In genomic region chr16:86961133-86961720, GRCh38 we compare ENCODE assay signal across 15 cellular contexts.
DNase-seq lines count a peak whose midpoint lies in the region; ATAC-seq, FAIRE-seq and TF ChIP-seq lines count a peak whose summit lies in the region.
"Had no signal": no experiment of that assay in that cellular context is flagged by ENCODE, and none has a peak within 500 bp of the region (broad histone marks: within the 10 kb centered on the region; RNA-seq: fewer than 3 reads in every experiment).

No MANE protein-coding gene starts in this region.

- no peaks in the 10 kb centered on the region for H3K36me3 Mint-ChIP-seq in chondrocyte (ENCODE audit: low read depth)
- no peaks in the 10 kb centered on the region for H3K36me3 Mint-ChIP-seq in activated naive CD8-positive, alpha-beta T cell treated with anti-CD3 and anti-CD28 coated beads for 36 hours
- H3K36me3 Mint-ChIP-seq in effector memory CD8-positive, alpha-beta T cell (ENCODE audit: insufficient read depth): no peaks in the 10 kb centered on the region

- peak; percentile 32 for FAIRE-seq in urothelium cell line (lab: Jason Lieb, UNC)

- DNase-seq in left ventricle myocardium superior (peak; percentile 45), cardiac septum (ENCODE audit: low spot score) (no peak), chondrocyte (ENCODE audit: low spot score) (peak; percentile 85), myocyte (ENCODE audit: low read depth) (peak; percentile 57), urothelium cell line (ENCODE audit: low spot score) (no peak)
- no peak for DNase-seq in activated naive CD8-positive, alpha-beta T cell treated with anti-CD3 and anti-CD28 coated beads for 36 hours
- no peak for DNase-seq in effector memory CD8-positive, alpha-beta T cell
- DNase-seq: activated CD4-positive, alpha-beta T cell treated with anti-CD3 and anti-CD28 coated beads, Interleukin-2, amount 50 U/mL, for 4 hours; activated T-cell treated with anti-CD3 and anti-CD28 coated beads, Interleukin-2, amount 50 U/mL, for 48 hours; amniotic stem cell; Calu3; left colon; NCI-H1092 had no signal

- no peak overlapping the region for H3K4me3 Mint-ChIP-seq in chondrocyte (ENCODE audit: unreplicated experiment)
- H3K4me3 Mint-ChIP-seq in activated naive CD8-positive, alpha-beta T cell treated with anti-CD3 and anti-CD28 coated beads for 36 hours: no peak overlapping the region
- H3K4me3 Mint-ChIP-seq in effector memory CD8-positive, alpha-beta T cell: no peak overlapping the region

- H3K27ac Mint-ChIP-seq in chondrocyte (ENCODE audit: unreplicated experiment): no peak overlapping the region
- no peak overlapping the region for H3K27ac Mint-ChIP-seq in activated naive CD8-positive, alpha-beta T cell treated with anti-CD3 and anti-CD28 coated beads for 36 hours
- H3K27ac Mint-ChIP-seq in effector memory CD8-positive, alpha-beta T cell: no peak overlapping the region

- H3K9me3 Mint-ChIP-seq in chondrocyte (ENCODE audit: low read depth): no peaks in the 10 kb centered on the region
- H3K9me3 Mint-ChIP-seq in activated naive CD8-positive, alpha-beta T cell treated with anti-CD3 and anti-CD28 coated beads for 36 hours: no peaks in the 10 kb centered on the region
- H3K9me3 Mint-ChIP-seq in effector memory CD8-positive, alpha-beta T cell: no peaks in the 10 kb centered on the region

- intact Hi-C loops in left ventricle myocardium superior (cut with micrococcal nuclease) (no loop called here), cardiac septum (cut with DNase I) (no loop called here)

- ATAC-seq in left ventricle myocardium superior (peak; percentile 60), GM21381 (IDR thresholded peaks at IDR 0.05; ENCODE audit: unreplicated experiment) (no peak)
- ATAC-seq in effector memory CD8-positive, alpha-beta T cell (replicated peaks): no peak
- ATAC-seq: esophagus mucosa, left colon had no signal

- no peaks in the 10 kb centered on the region for H3K27me3 Mint-ChIP-seq in chondrocyte (ENCODE audit: low read depth)
- H3K27me3 Mint-ChIP-seq in activated naive CD8-positive, alpha-beta T cell treated with anti-CD3 and anti-CD28 coated beads for 36 hours: peaks cover 29% of the 10 kb centered on the region
- H3K27me3 Mint-ChIP-seq in effector memory CD8-positive, alpha-beta T cell: peaks cover 19 to 83% of the 10 kb centered on the region in 2 donors

- peaks cover 24% of the 10 kb centered on the region for H3K4me1 Mint-ChIP-seq in chondrocyte (ENCODE audit: low read depth)
- H3K4me1 Mint-ChIP-seq in activated naive CD8-positive, alpha-beta T cell treated with anti-CD3 and anti-CD28 coated beads for 36 hours: peaks cover 5% of the 10 kb centered on the region
- peaks cover 0 to 4% of the 10 kb centered on the region in 2 donors for H3K4me1 Mint-ChIP-seq in effector memory CD8-positive, alpha-beta T cell (ENCODE audit: low read depth in 2 of 2)

- TF ChIP-seq CTCF in chondrocyte (IDR thresholded peaks at IDR 0.05): no peak

Comparison
In these comparisons a context has a peak if more than half of its experiments do, and no peak if none do; other contexts are left out.
1. DNase-seq: peak in left ventricle myocardium superior (single experiment), chondrocyte (single experiment) and myocyte (single experiment); none in cardiac septum (single experiment), urothelium cell line (single experiment), activated naive CD8-positive, alpha-beta T cell treated with anti-CD3 and anti-CD28 coated beads for 36 hours (single experiment) and effector memory CD8-positive, alpha-beta T cell (0 of 3).